ENCODE assay signal across 24 cellular contexts in genomic region chr3:72311425-72311824, GRCh38.
DNase-seq lines count a peak whose midpoint lies in the region; ATAC-seq and TF ChIP-seq lines count a peak whose summit lies in the region.
"Had no signal": no experiment of that assay in that cellular context is flagged by ENCODE, and none has a peak within 500 bp of the region (broad histone marks: within the 10 kb centered on the region; RNA-seq: fewer than 3 reads in every experiment).

No MANE protein-coding gene starts in this region.

- H4K91ac ChIP-seq in neuronal stem cell (ENCODE audit: low read depth, low read length, poor library complexity), result no peak overlapping the region

- no peak overlapping the region for H3K9ac ChIP-seq in adipocyte (ENCODE audit: low read length)
- H3K9ac ChIP-seq in neuronal stem cell (ENCODE audit: low read depth, low read length, poor library complexity), result no peak overlapping the region

- H3K27ac Mint-ChIP-seq in HFFc6, result peak overlapping the region; percentile 46; the same call in 1 of the 2 replicates
- H3K27ac Mint-ChIP-seq: brain, H9 had no signal

- peak overlapping the region; percentile 13 for H3K23ac ChIP-seq in neuronal stem cell (ENCODE audit: low read depth, low read length, poor library complexity)

- H2AFZ ChIP-seq in neuronal stem cell (ENCODE audit: low read length), result no peak overlapping the region

- no peak overlapping the region for H3K14ac ChIP-seq in neuronal stem cell (ENCODE audit: low read length)

- no peaks in the 10 kb centered on the region for H3K9me3 Mint-ChIP-seq in HFFc6
- H3K9me3 Mint-ChIP-seq: activated CD8-positive, alpha-beta T cell treated with anti-CD3 and anti-CD28 coated beads for 36 hours; activated T-cell treated with anti-CD3 and anti-CD28 coated beads, Interleukin-2, amount 50 U/mL, for 24 hours; H9; stimulated activated effector memory CD8-positive, alpha-beta T cell treated with anti-CD3 and anti-CD28 coated beads, Interleukin-12 subunit alpha, Interleukin-12 subunit beta, amount 100 ng/mL, for 72 hours had no signal

- no peak overlapping the region for H2BK15ac ChIP-seq in neuronal stem cell (ENCODE audit: low read length)

- ATAC-seq in HG03045 (IDR thresholded peaks at IDR 0.05; ENCODE audit: unreplicated experiment) (no peak), mucosa of descending colon (no peak)

- no peak overlapping the region for H3K4ac ChIP-seq in neuronal stem cell (ENCODE audit: low read length)

- no peak overlapping the region for H3K18ac ChIP-seq in neuronal stem cell (ENCODE audit: low read length)

- no peak for TF ChIP-seq CTCF in C4-2B (conservative IDR thresholded peaks at IDR 0.05)
- no peak for TF ChIP-seq CTCF in HFFc6 (IDR thresholded peaks at IDR 0.05)
- TF ChIP-seq CTCF in mucosa of descending colon (IDR thresholded peaks at IDR 0.05), result no peak

- peaks cover 4% of the 10 kb centered on the region for H3K9me3 ChIP-seq in adipocyte (ENCODE audit: control insufficient read depth, low read length)
- H3K9me3 ChIP-seq in neuronal stem cell (replicated peaks in 1 of 2; ENCODE audit: control insufficient read depth in 2 of 2, insufficient read depth in 1 of 2, low read depth in 1 of 2, low read length in 2 of 2), result no peaks in the 10 kb centered on the region
- no peaks in the 10 kb centered on the region for H3K9me3 ChIP-seq in mucosa of descending colon
- H3K9me3 ChIP-seq: BE2C, colonic mucosa, ovary, right lobe of liver, tibial artery had no signal

- peak overlapping the region; percentile 42 for H3K27ac ChIP-seq in C4-2B
- H3K27ac ChIP-seq in neuronal stem cell (replicated peaks; ENCODE audit: low read length), result no peak overlapping the region
- H3K27ac ChIP-seq: ovary, RWPE1, tibial artery had no signal

- H3K36me3 ChIP-seq in adipocyte (ENCODE audit: control insufficient read depth, insufficient read depth, low read length, severe bottlenecking), result no peaks in the 10 kb centered on the region
- H3K36me3 ChIP-seq in neuronal stem cell (replicated peaks in 1 of 2; ENCODE audit: control insufficient read depth in 2 of 2, insufficient read depth in 2 of 2, low read length in 2 of 2), result no peaks in the 10 kb centered on the region
- H3K36me3 ChIP-seq in mucosa of descending colon (ENCODE audit: low read depth), result no peaks in the 10 kb centered on the region
- H3K36me3 ChIP-seq: BE2C, colonic mucosa, heart left ventricle, ovary, right lobe of liver, tibial artery had no signal

- H4K8ac ChIP-seq in neuronal stem cell (ENCODE audit: low read depth, low read length), result no peak overlapping the region

- H3K27me3 ChIP-seq in adipocyte (replicated peaks; ENCODE audit: control insufficient read depth, insufficient read depth, low read length) (no peaks in the 10 kb centered on the region), neuronal stem cell (ENCODE audit: control insufficient read depth in 3 of 3, insufficient read depth in 3 of 3, low read depth in 1 of 3, low read length in 3 of 3) (peaks cover 0 to 27% (median 0%) of the 10 kb centered on the region in 3 experiments)
- H3K27me3 ChIP-seq: BE2C, colonic mucosa, heart left ventricle, ovary, right lobe of liver, tibial artery had no signal

- no peak overlapping the region for H3K4me2 ChIP-seq in neuronal stem cell (ENCODE audit: insufficient read depth, low read length, poor library complexity, severe bottlenecking)

- H3K4me1 Mint-ChIP-seq in HFFc6 (ENCODE audit: low read depth), result peaks cover 25% of the 10 kb centered on the region

- DNase-seq in HFFc6, result no peak
- DNase-seq in adipocyte (ENCODE audit: low read depth), result peak; percentile 44
- no peak for DNase-seq in neuronal stem cell (ENCODE audit: low spot score)
- DNase-seq in mucosa of descending colon, result no peak
- DNase-seq in head of caudate nucleus, result no peak
- DNase-seq: activated CD8-positive, alpha-beta T cell treated with anti-CD3 and anti-CD28 coated beads for 36 hours; activated T-cell treated with anti-CD3 and anti-CD28 coated beads, Interleukin-2, amount 50 U/mL, for 24 hours; BE2C; colonic mucosa; GDM1; H9; heart left ventricle; left ventricle myocardium superior; MV-4-11; NCI-H1930; ovary; right lobe of liver; tibial artery had no signal

- H3K4me3 ChIP-seq in adipocyte (ENCODE audit: low read length), result no peak overlapping the region
- no peak overlapping the region for H3K4me3 ChIP-seq in neuronal stem cell (ENCODE audit: low read length in 2 of 2)
- H3K4me3 ChIP-seq in mucosa of descending colon, result no peak overlapping the region
- H3K4me3 ChIP-seq: colonic mucosa, heart left ventricle, ovary, right lobe of liver, tibial artery had no signal

- no CpG with 5 or more reads among the region's 7 CpGs for WGBS in neuronal stem cell (ENCODE audit: extremely low coverage in 2 of 2, insufficient read length in 2 of 2, insufficient replicate concordance in 1 of 2), 2 donors

- no peak overlapping the region for H3K4me3 Mint-ChIP-seq in HFFc6
- H3K4me3 Mint-ChIP-seq: activated CD8-positive, alpha-beta T cell treated with anti-CD3 and anti-CD28 coated beads for 36 hours; activated T-cell treated with anti-CD3 and anti-CD28 coated beads, Interleukin-2, amount 50 U/mL, for 24 hours; brain; H9 had no signal

- no peak overlapping the region for H2BK12ac ChIP-seq in neuronal stem cell (ENCODE audit: low read length)

- no peak overlapping the region for H2AK5ac ChIP-seq in neuronal stem cell (ENCODE audit: low read depth, low read length)

- H2BK120ac ChIP-seq in neuronal stem cell (ENCODE audit: low read depth, low read length), result no peak overlapping the region

- H2BK5ac ChIP-seq in neuronal stem cell (ENCODE audit: low read length), result no peak overlapping the region

- intact Hi-C loops in mucosa of descending colon (cut with DNase I, micrococcal nuclease), result no loop called here
- intact Hi-C loops in head of caudate nucleus (cut with DNase I), result no loop called here

- H3K36me3 Mint-ChIP-seq in HFFc6 (ENCODE audit: low read depth), result no peaks in the 10 kb centered on the region
- H3K36me3 Mint-ChIP-seq: activated naive CD8-positive, alpha-beta T cell; brain; stimulated activated effector memory CD8-positive, alpha-beta T cell treated with anti-CD3 and anti-CD28 coated beads, Interleukin-12 subunit alpha, Interleukin-12 subunit beta, amount 100 ng/mL, for 72 hours had no signal

- H3K79me1 ChIP-seq in neuronal stem cell (ENCODE audit: low read depth, low read length), result no peaks in the 10 kb centered on the region

- peaks cover 4% of the 10 kb centered on the region for H3K4me1 ChIP-seq in adipocyte (ENCODE audit: control insufficient read depth, insufficient read depth, low read length)
- no peaks in the 10 kb centered on the region for H3K4me1 ChIP-seq in neuronal stem cell (ENCODE audit: control insufficient read depth in 2 of 2, insufficient read depth in 1 of 2, low read depth in 1 of 2, low read length in 2 of 2)
- no peaks in the 10 kb centered on the region for H3K4me1 ChIP-seq in mucosa of descending colon (ENCODE audit: low read depth)

- peaks cover 3% of the 10 kb centered on the region; the same call in 1 of the 2 replicates for H3K27me3 Mint-ChIP-seq in HFFc6 (ENCODE audit: insufficient read depth)
- H3K27me3 Mint-ChIP-seq: activated naive CD8-positive, alpha-beta T cell; brain had no signal
